In the genomic region with DNA sequence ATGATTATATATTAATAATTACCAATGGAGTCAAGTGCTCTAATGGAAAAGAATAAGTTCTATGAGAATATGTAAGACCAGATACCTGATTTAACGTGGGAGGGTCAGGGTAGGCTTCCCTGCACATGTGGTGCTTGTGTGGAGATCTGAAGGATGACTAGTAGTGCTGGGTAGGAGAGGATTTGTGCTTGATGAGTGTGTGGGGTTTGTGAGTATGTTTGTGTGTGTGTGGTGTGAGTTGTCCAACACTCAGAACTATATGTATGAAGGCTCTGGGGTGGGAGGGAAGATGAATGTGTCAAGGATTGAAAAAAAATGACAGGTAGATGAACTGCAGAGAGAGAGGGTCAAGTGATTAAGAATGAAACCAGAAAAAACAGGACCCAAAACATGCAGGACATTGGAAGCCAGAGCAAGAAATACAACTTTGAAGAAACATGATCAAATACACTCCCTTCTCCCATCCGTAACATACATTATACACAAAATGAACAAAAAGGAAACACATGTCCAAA, we compare ENCODE assay signal across 29 cellular contexts.
A peak's percentile ranks its signal among the peaks of the same experiment; 100 is the strongest.
DNase-seq lines count a peak whose midpoint lies in the region; ATAC-seq, FAIRE-seq and TF ChIP-seq lines count a peak whose summit lies in the region.
"Had no signal": no experiment of that assay in that cellular context is flagged by ENCODE, and none has a peak within 500 bp of the region (broad histone marks: within the 10 kb centered on the region; RNA-seq: fewer than 3 reads in every experiment).

No MANE protein-coding gene starts in this region.

- H3K27ac ChIP-seq in HEK293 (ENCODE audit: extremely low read depth, low read depth, low read length): no peak overlapping the region
- H3K27ac ChIP-seq in GM12878 (ENCODE audit: control insufficient read depth, insufficient read depth): no peak overlapping the region
- peak overlapping the region; percentile 49 for H3K27ac ChIP-seq in smooth muscle cell (ENCODE audit: low read depth)
- H3K27ac ChIP-seq: breast epithelium, right lobe of liver, tibial nerve had no signal

- POLR2A ChIA-PET in HEK293 (lab: Yijun Ruan, JAX): no interaction called here
- POLR2A ChIA-PET in GM12878 (lab: Charles Lee): no interaction called here

- no peak for TF ChIP-seq POLR2A in GM12878 (IDR thresholded peaks at IDR 0.05; ENCODE audit: low read depth, low read length)

- peak; percentile 64 for FAIRE-seq in GM12878 (lab: Jason Lieb, UNC)
- FAIRE-seq: A549, HTR-8/SVneo had no signal

- H3K27ac Mint-ChIP-seq in activated T-cell treated with anti-CD3 and anti-CD28 coated beads, Interleukin-2, amount 50 U/mL, for 72 hours: no peak overlapping the region
- H3K27ac Mint-ChIP-seq in activated T-helper 1 cell treated with anti-CD3 and anti-CD28 coated beads, Interleukin-12 subunit alpha, Interleukin-12 subunit beta, Interleukin-2, Interleukin-4 antibody, amounts not matched to agents 30 ng/mL and 10 ng/mL and 1 ng/mL, durations not matched to agents 14 hours and 24 hours and 36 hours: no peak overlapping the region
- H3K27ac Mint-ChIP-seq in glutamatergic neuron (ENCODE audit: unreplicated experiment): no peak overlapping the region
- H3K27ac Mint-ChIP-seq: activated naive CD4-positive, alpha-beta T cell treated with anti-CD3 and anti-CD28 coated beads, Interleukin-2, amount 10 ng/mL, durations not matched to agents 7 days and 5 days; CD4-positive, alpha-beta T cell had no signal

- no peak for TF ChIP-seq RAD21 in GM12878 (IDR thresholded peaks at IDR 0.05; ENCODE audit: insufficient read depth, low read depth, low read length)

- H3K4me1 ChIP-seq in HEK293 (ENCODE audit: control insufficient read depth, insufficient read depth, low read length) (peaks cover 9% of the 10 kb centered on the region), GM12878 (ENCODE audit: control insufficient read depth, insufficient read depth, low read length) (peaks cover 7% of the 10 kb centered on the region; the same call in 1 of the 2 replicates), smooth muscle cell (ENCODE audit: low read depth) (no peaks in the 10 kb centered on the region)
- H3K4me1 ChIP-seq: breast epithelium had no signal

- no peaks in the 10 kb centered on the region for H3K36me3 Mint-ChIP-seq in activated T-cell treated with anti-CD3 and anti-CD28 coated beads, Interleukin-2, amount 50 U/mL, for 72 hours (ENCODE audit: insufficient read depth in 2 of 2)
- H3K36me3 Mint-ChIP-seq in activated T-helper 1 cell treated with anti-CD3 and anti-CD28 coated beads, Interleukin-12 subunit alpha, Interleukin-12 subunit beta, Interleukin-2, Interleukin-4 antibody, amounts not matched to agents 30 ng/mL and 10 ng/mL and 1 ng/mL, durations not matched to agents 14 hours and 24 hours and 36 hours (ENCODE audit: low read depth): no peaks in the 10 kb centered on the region
- H3K36me3 Mint-ChIP-seq in glutamatergic neuron (ENCODE audit: unreplicated experiment): no peaks in the 10 kb centered on the region
- H3K36me3 Mint-ChIP-seq: activated naive CD4-positive, alpha-beta T cell treated with anti-CD3 and anti-CD28 coated beads, Interleukin-2, amount 10 ng/mL, durations not matched to agents 7 days and 5 days had no signal

- H3K4me3 ChIP-seq in HEK293 (ENCODE audit: low read depth, low read length) (no peak overlapping the region), GM12878 (no peak overlapping the region), smooth muscle cell (no peak overlapping the region)
- H3K4me3 ChIP-seq: A549, breast epithelium, right lobe of liver, SJSA1, tibial nerve had no signal

- in situ Hi-C loops in GM12878 (cut with MboI): no loop called here

- WGBS in GM12878 (ENCODE audit: insufficient coverage, insufficient replicate concordance, low lambda C conversion rate, missing lambda C conversion rate): 96% methylated on average over 2 of the region's 2 CpGs
- 92% methylated on average over 2 of the region's 2 CpGs for WGBS in smooth muscle cell (ENCODE audit: low lambda C conversion rate)

- H2AFZ ChIP-seq in GM12878 (ENCODE audit: control insufficient read depth, low read depth, low read length) (no peak overlapping the region), smooth muscle cell (ENCODE audit: low read depth) (no peak overlapping the region)

- H3K4me3 Mint-ChIP-seq in activated T-cell treated with anti-CD3 and anti-CD28 coated beads, Interleukin-2, amount 50 U/mL, for 72 hours: no peak overlapping the region
- no peak overlapping the region for H3K4me3 Mint-ChIP-seq in activated T-helper 1 cell treated with anti-CD3 and anti-CD28 coated beads, Interleukin-12 subunit alpha, Interleukin-12 subunit beta, Interleukin-2, Interleukin-4 antibody, amounts not matched to agents 30 ng/mL and 10 ng/mL and 1 ng/mL, durations not matched to agents 14 hours and 24 hours and 36 hours
- H3K4me3 Mint-ChIP-seq in glutamatergic neuron (ENCODE audit: unreplicated experiment): no peak overlapping the region
- H3K4me3 Mint-ChIP-seq: activated naive CD4-positive, alpha-beta T cell treated with anti-CD3 and anti-CD28 coated beads, Interleukin-2, amount 10 ng/mL, durations not matched to agents 7 days and 5 days; CD4-positive, alpha-beta T cell; neural crest cell had no signal

- H3K9me3 ChIP-seq in HEK293 (ENCODE audit: control insufficient read depth, insufficient read depth, low read depth, low read length) (no peaks in the 10 kb centered on the region), GM12878 (replicated peaks; ENCODE audit: control insufficient read depth, insufficient read depth, low read length) (no peaks in the 10 kb centered on the region), smooth muscle cell (replicated peaks; ENCODE audit: low read depth) (no peaks in the 10 kb centered on the region)
- H3K9me3 ChIP-seq: A549, breast epithelium, right lobe of liver, SJSA1, tibial nerve had no signal

- H3F3A ChIP-seq in smooth muscle cell (ENCODE audit: low read depth): no peaks in the 10 kb centered on the region

- intact Hi-C loops in GM12878 (cut with micrococcal nuclease; ENCODE audit: unreplicated experiment): no loop called here
- intact Hi-C loops in activated T-helper 1 cell treated with anti-CD3 and anti-CD28 coated beads, Interleukin-12 subunit alpha, Interleukin-12 subunit beta, Interleukin-2, Interleukin-4 antibody, amounts not matched to agents 30 ng/mL and 10 ng/mL and 1 ng/mL, durations not matched to agents 14 hours and 24 hours and 36 hours (cut with micrococcal nuclease): no loop called here

- CTCF ChIA-PET in HEK293 (lab: Yijun Ruan, JAX): no interaction called here
- CTCF ChIA-PET in GM12878 (lab: Yijun Ruan, JAX): no interaction called here

- SMC1A ChIA-PET in GM12878 (lab: Charles Lee; ENCODE audit: uncharacterized antibody, unreplicated experiment): interaction anchor here (0.6 to 7.3 kb wide), 12 partner anchors 11 to 144 kb away, joined by 3 to 55 read pairs (median 4); no protein-coding TSS in a partner anchor

- RAD21 ChIA-PET in GM12878 (lab: Charles Lee; ENCODE audit: unreplicated experiment): interaction anchor here (1.0 kb wide), 1 partner anchor 262 kb away, joined by 6 read pairs; no protein-coding TSS in a partner anchor

- H4K20me1 ChIP-seq in GM12878 (ENCODE audit: control insufficient read depth, insufficient read depth) (no peaks in the 10 kb centered on the region), smooth muscle cell (ENCODE audit: low read depth) (no peaks in the 10 kb centered on the region)

- no peaks in the 10 kb centered on the region for H3K79me2 ChIP-seq in GM12878 (ENCODE audit: control insufficient read depth, insufficient read depth, low read length)
- no peaks in the 10 kb centered on the region for H3K79me2 ChIP-seq in smooth muscle cell (ENCODE audit: low read depth)

- H3K4me1 Mint-ChIP-seq in activated T-cell treated with anti-CD3 and anti-CD28 coated beads, Interleukin-2, amount 50 U/mL, for 72 hours (ENCODE audit: low read depth): peaks cover 32% of the 10 kb centered on the region
- peaks cover 24% of the 10 kb centered on the region for H3K4me1 Mint-ChIP-seq in activated T-helper 1 cell treated with anti-CD3 and anti-CD28 coated beads, Interleukin-12 subunit alpha, Interleukin-12 subunit beta, Interleukin-2, Interleukin-4 antibody, amounts not matched to agents 30 ng/mL and 10 ng/mL and 1 ng/mL, durations not matched to agents 14 hours and 24 hours and 36 hours (ENCODE audit: low read depth)
- peaks cover 4% of the 10 kb centered on the region for H3K4me1 Mint-ChIP-seq in glutamatergic neuron (ENCODE audit: low read depth, unreplicated experiment)
- H3K4me1 Mint-ChIP-seq: activated naive CD4-positive, alpha-beta T cell treated with anti-CD3 and anti-CD28 coated beads, Interleukin-2, amount 10 ng/mL, durations not matched to agents 7 days and 5 days; neural crest cell had no signal

- H3K4me2 ChIP-seq in GM12878 (ENCODE audit: control insufficient read depth, insufficient read depth) (no peak overlapping the region), smooth muscle cell (no peak overlapping the region)

- H3K27me3 ChIP-seq in GM12878 (replicated peaks in 1 of 2; ENCODE audit: control insufficient read depth in 2 of 2, insufficient read depth in 2 of 2, low read length in 1 of 2) (no peaks in the 10 kb centered on the region), smooth muscle cell (ENCODE audit: low read depth) (no peaks in the 10 kb centered on the region)
- H3K27me3 ChIP-seq: breast epithelium, right lobe of liver, SJSA1, tibial nerve had no signal

- peak; percentile 65 to 83 for ATAC-seq in activated T-cell treated with anti-CD3 and anti-CD28 coated beads, Interleukin-2, amount 50 U/mL, for 72 hours (replicated peaks in 1 of 2)
- peak; percentile 64 for ATAC-seq in GM12878
- ATAC-seq in GM18502 (IDR thresholded peaks at IDR 0.05; ENCODE audit: poor library complexity, unreplicated experiment): no peak
- ATAC-seq: A549, right lobe of liver had no signal

- H3K9me3 Mint-ChIP-seq in activated T-cell treated with anti-CD3 and anti-CD28 coated beads, Interleukin-2, amount 50 U/mL, for 72 hours: no peaks in the 10 kb centered on the region
- no peaks in the 10 kb centered on the region for H3K9me3 Mint-ChIP-seq in activated T-helper 1 cell treated with anti-CD3 and anti-CD28 coated beads, Interleukin-12 subunit alpha, Interleukin-12 subunit beta, Interleukin-2, Interleukin-4 antibody, amounts not matched to agents 30 ng/mL and 10 ng/mL and 1 ng/mL, durations not matched to agents 14 hours and 24 hours and 36 hours
- no peaks in the 10 kb centered on the region for H3K9me3 Mint-ChIP-seq in glutamatergic neuron (ENCODE audit: unreplicated experiment)
- H3K9me3 Mint-ChIP-seq: activated naive CD4-positive, alpha-beta T cell treated with anti-CD3 and anti-CD28 coated beads, Interleukin-2, amount 10 ng/mL, durations not matched to agents 7 days and 5 days; CD4-positive, alpha-beta T cell; neural crest cell had no signal

- no peaks in the 10 kb centered on the region for H3K27me3 Mint-ChIP-seq in activated T-cell treated with anti-CD3 and anti-CD28 coated beads, Interleukin-2, amount 50 U/mL, for 72 hours (ENCODE audit: low read depth)
- no peaks in the 10 kb centered on the region for H3K27me3 Mint-ChIP-seq in activated T-helper 1 cell treated with anti-CD3 and anti-CD28 coated beads, Interleukin-12 subunit alpha, Interleukin-12 subunit beta, Interleukin-2, Interleukin-4 antibody, amounts not matched to agents 30 ng/mL and 10 ng/mL and 1 ng/mL, durations not matched to agents 14 hours and 24 hours and 36 hours (ENCODE audit: insufficient read depth)
- H3K27me3 Mint-ChIP-seq in glutamatergic neuron (ENCODE audit: unreplicated experiment): no peaks in the 10 kb centered on the region
- H3K27me3 Mint-ChIP-seq: activated naive CD4-positive, alpha-beta T cell treated with anti-CD3 and anti-CD28 coated beads, Interleukin-2, amount 10 ng/mL, durations not matched to agents 7 days and 5 days had no signal

- TF ChIP-seq CTCF in HEK293 (tag by site-specific recombination; IDR thresholded peaks at IDR 0.05): no peak
- no peak for TF ChIP-seq CTCF in GM12878 (IDR thresholded peaks at IDR 0.05 in 2 of 3, conservative IDR thresholded peaks at IDR 0.05 in 1 of 3; ENCODE audit: control insufficient read depth in 2 of 3, extremely low read depth in 1 of 3, insufficient read depth in 1 of 3, low read depth in 3 of 3, low read length in 3 of 3)
- TF ChIP-seq CTCF in smooth muscle cell (IDR thresholded peaks at IDR 0.05; ENCODE audit: borderline replicate concordance, insufficient read depth, poor library complexity, severe bottlenecking): no peak
- TF ChIP-seq CTCF in glutamatergic neuron (IDR thresholded peaks at IDR 0.05; ENCODE audit: partially characterized antibody, unreplicated experiment): no peak

- BruUV-seq in GM12878 (replicated peaks; lab: Mats Ljungman, UMichigan): no TSS peak

- no peaks in the 10 kb centered on the region for H3K36me3 ChIP-seq in HEK293 (ENCODE audit: control insufficient read depth in 2 of 2, insufficient read depth in 1 of 2, low read length in 2 of 2)
- H3K36me3 ChIP-seq in GM12878 (ENCODE audit: control insufficient read depth in 2 of 2, insufficient read depth in 2 of 2, low read length in 1 of 2): no peaks in the 10 kb centered on the region
- H3K36me3 ChIP-seq in smooth muscle cell (ENCODE audit: low read depth): no peaks in the 10 kb centered on the region
- H3K36me3 ChIP-seq: breast epithelium, right lobe of liver, SJSA1, tibial nerve had no signal

- DNase-seq in activated T-cell treated with anti-CD3 and anti-CD28 coated beads, Interleukin-2, amount 50 U/mL, for 72 hours: no peak
- DNase-seq in activated T-cell treated with anti-CD3 and anti-CD28 coated beads, Interleukin-2, amount 50 U/mL, for 48 hours: no peak
- DNase-seq in GM12878 (ENCODE audit: low read depth, low spot score) (no peak), smooth muscle cell (lab: John Stamatoyannopoulos, UW; ENCODE audit: unreplicated experiment) (no peak), glutamatergic neuron (no peak)
- no peak for DNase-seq in activated T-helper 1 cell treated with anti-CD3 and anti-CD28 coated beads, Interleukin-12 subunit alpha, Interleukin-12 subunit beta, Interleukin-2, Interleukin-4 antibody, amounts not matched to agents 30 ng/mL and 10 ng/mL and 1 ng/mL, durations not matched to agents 14 hours and 24 hours and 36 hours (ENCODE audit: low spot score)
- DNase-seq: activated naive CD4-positive, alpha-beta T cell treated with anti-CD3 and anti-CD28 coated beads, Interleukin-2, amount 10 ng/mL, durations not matched to agents 7 days and 5 days; AML-193; CD4-positive, alpha-beta T cell; GOT3; hypothalamus; KBM-7; left cardiac atrium; NCI-H1105; NCI-H187 treated with DMSO at 0.1 percent for 48 hours; NCI-H2171 treated with DMSO at 0.1 percent for 48 hours; NCI-H510A treated with DMSO at 0.1 percent for 48 hours; right lobe of liver; RPMI8226; stimulated activated CD4-positive, alpha-beta T cell treated with anti-CD3 and anti-CD28 coated beads, Interleukin-12 subunit alpha, Interleukin-12 subunit beta, amount 100 ng/mL, for 4 hours; stimulated activated CD4-positive, alpha-beta T cell treated with anti-CD3 and anti-CD28 coated beads, Interleukin-2, amount 100 ng/mL, for 48 hours had no signal

- no peak overlapping the region for H3K9ac ChIP-seq in GM12878 (ENCODE audit: control insufficient read depth, insufficient read depth, low read length)
- H3K9ac ChIP-seq in smooth muscle cell (ENCODE audit: low read depth): no peak overlapping the region

- no peak for TF ChIP-seq EP300 in GM12878 (IDR thresholded peaks at IDR 0.05; ENCODE audit: borderline replicate concordance in 1 of 2, control insufficient read depth in 1 of 2, low read depth in 2 of 2, low read length in 2 of 2)
